Comparison of ENCODE assay signal across 2 cellular contexts in genomic region chr4:169070895-169071218, GRCh38.
TF ChIP-seq lines count a peak whose summit lies in the region.

No MANE protein-coding gene starts in this region.

TF ChIP-seq in K562, 482 proteins besides CTCF, POLR2A, EP300 and RAD21 (continued from another document):
- TF ChIP-seq MXD1 (CRISPR knock-in tag; IDR thresholded peaks at IDR 0.05; ENCODE audit: borderline replicate concordance, poor library complexity, severe bottlenecking): no peak
- TF ChIP-seq PKNOX1 (IDR thresholded peaks at IDR 0.05): peak; percentile 96
- TF ChIP-seq PBX2 (CRISPR knock-in tag; IDR thresholded peaks at IDR 0.05; ENCODE audit: low read depth): peak; percentile 34; the same call in 1 of the 2 replicates
- TF ChIP-seq PBX2 (tag; conservative IDR thresholded peaks at IDR 0.05; ENCODE audit: low read depth): peak; percentile 68; the same call in 1 of the 2 replicates
- no peak for TF ChIP-seq RBM39 (optimal IDR thresholded peaks at IDR 0.05; ENCODE audit: low read depth, low read length)
- TF ChIP-seq ETV1 (tag; conservative IDR thresholded peaks at IDR 0.05; ENCODE audit: low read depth): peak; percentile 67
- TF ChIP-seq HLTF (IDR thresholded peaks at IDR 0.05): no peak
- no peak for TF ChIP-seq ATF1 (CRISPR knock-in tag; IDR thresholded peaks at IDR 0.05)
- no peak for TF ChIP-seq ATF1 (tag; IDR thresholded peaks at IDR 0.05)
- no peak for TF ChIP-seq ARID3B (CRISPR knock-in tag; IDR thresholded peaks at IDR 0.05; ENCODE audit: borderline replicate concordance)
- TF ChIP-seq SOX6 (IDR thresholded peaks at IDR 0.05): no peak
- no peak for TF ChIP-seq ZHX1 (conservative IDR thresholded peaks at IDR 0.05; ENCODE audit: low read length)
- no peak for TF ChIP-seq RB1 (IDR thresholded peaks at IDR 0.05; ENCODE audit: low read depth)
- no peak for TF ChIP-seq ID3 (CRISPR knock-in tag; IDR thresholded peaks at IDR 0.05)
- no peak for TF ChIP-seq ID3 (tag; IDR thresholded peaks at IDR 0.05)
- peak; percentile 57 for TF ChIP-seq MEIS2 (IDR thresholded peaks at IDR 0.05; ENCODE audit: partially characterized antibody)
- peak; percentile 43; the same call in 1 of the 2 replicates for TF ChIP-seq GABPA (tag; conservative IDR thresholded peaks at IDR 0.05; ENCODE audit: low read depth)

TF ChIP-seq in SK-N-SH treated with all-trans-retinoic acid at 6 μM for 48 hours, 23 proteins besides CTCF, POLR2A, EP300 and RAD21 (continued from another document):
- TF ChIP-seq PATZ1 (CRISPR knock-in tag; IDR thresholded peaks at IDR 0.05; ENCODE audit: borderline replicate concordance): no peak
- TF ChIP-seq ZNF8 (CRISPR knock-in tag; IDR thresholded peaks at IDR 0.05): no peak
- no peak for TF ChIP-seq SNAI2 (CRISPR knock-in tag; IDR thresholded peaks at IDR 0.05)
- TF ChIP-seq ZNF70 (CRISPR knock-in tag; IDR thresholded peaks at IDR 0.05): no peak
- no peak for TF ChIP-seq ZFP3 (CRISPR knock-in tag; IDR thresholded peaks at IDR 0.05)
- no peak for TF ChIP-seq ARNTL (CRISPR knock-in tag; IDR thresholded peaks at IDR 0.05; ENCODE audit: borderline replicate concordance, low read depth)
- no peak for TF ChIP-seq ESRRG (CRISPR knock-in tag; IDR thresholded peaks at IDR 0.05)
- no peak for TF ChIP-seq ISL1 (CRISPR knock-in tag; IDR thresholded peaks at IDR 0.05)
- TF ChIP-seq GLIS3 (CRISPR knock-in tag; IDR thresholded peaks at IDR 0.05): no peak
- no peak for TF ChIP-seq CSDC2 (CRISPR knock-in tag; IDR thresholded peaks at IDR 0.05)
- no peak for TF ChIP-seq ZFP30 (CRISPR knock-in tag; IDR thresholded peaks at IDR 0.05)
- no peak for TF ChIP-seq TSHZ2 (CRISPR knock-in tag; IDR thresholded peaks at IDR 0.05)
- no peak for TF ChIP-seq ZC3H10 (CRISPR knock-in tag; IDR thresholded peaks at IDR 0.05)
